14 cellular contexts compared by ENCODE assay signal in the genomic region with DNA sequence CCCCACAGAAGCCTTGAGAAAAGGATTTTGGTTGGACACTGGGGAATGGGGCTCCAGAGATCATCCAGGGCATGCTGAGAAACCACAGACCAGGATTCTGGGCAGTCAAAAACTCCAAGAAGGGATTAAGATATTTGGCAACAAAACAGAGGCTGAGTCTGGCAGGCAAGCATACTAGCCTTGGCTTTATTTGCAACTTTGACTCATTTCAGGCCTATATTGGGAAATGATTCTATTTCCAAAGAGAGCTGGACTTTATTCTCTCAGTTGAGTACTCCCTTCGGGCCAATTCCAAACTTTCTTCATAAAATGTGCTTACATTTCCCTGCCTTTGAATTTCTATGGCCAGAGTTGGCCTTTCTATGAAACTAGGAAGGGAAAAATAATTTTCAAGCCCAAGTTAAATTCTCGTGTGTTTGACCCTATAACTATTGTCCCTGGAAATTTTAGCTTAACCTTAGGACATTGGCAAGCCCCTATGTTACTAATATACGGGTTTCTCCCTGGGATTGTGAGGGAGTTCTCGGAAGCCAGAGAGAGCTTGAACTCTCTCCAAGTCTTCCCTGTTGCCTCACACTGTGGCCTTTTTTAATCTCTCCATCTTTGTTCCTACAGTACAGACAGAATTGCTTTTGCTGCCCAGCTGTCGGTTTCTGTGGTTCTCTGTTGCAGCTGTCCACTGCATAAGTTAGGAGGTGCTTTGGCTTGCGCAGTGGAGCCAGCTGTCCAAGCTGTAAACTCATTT.
DNase-seq lines count a peak whose midpoint lies in the region; ATAC-seq, FAIRE-seq and TF ChIP-seq lines count a peak whose summit lies in the region.
"Had no signal": no experiment of that assay in that cellular context is flagged by ENCODE, and none has a peak within 500 bp of the region (broad histone marks: within the 10 kb centered on the region; RNA-seq: fewer than 3 reads in every experiment).

No MANE protein-coding gene starts in this region.

- H3K4me3 ChIP-seq in astrocyte (ENCODE audit: insufficient read depth, low read depth, low read length) (no peak overlapping the region), heart right ventricle (no peak overlapping the region), retinal pigment epithelial cell (ENCODE audit: low read length) (no peak overlapping the region), H7 (ENCODE audit: insufficient read depth, low read depth, low read length) (no peak overlapping the region)
- H3K4me3 ChIP-seq: dorsolateral prefrontal cortex had no signal

- H2AFZ ChIP-seq in astrocyte (ENCODE audit: low read depth, low read length) = no peak overlapping the region

- H3K4me1 ChIP-seq in astrocyte (ENCODE audit: insufficient read depth, low read length) (no peaks in the 10 kb centered on the region), heart right ventricle (peaks cover 0 to 5% (median 0%) of the 10 kb centered on the region in 9 donors)

- DNase-seq in DMS 273 treated with DMSO at 0.1 percent for 48 hours (lab: John Stamatoyannopoulos, UW) = peak; percentile 45
- DNase-seq in astrocyte (ENCODE audit: low read depth) = peak; percentile 58
- peak; percentile 10 to 17 for DNase-seq in heart right ventricle
- DNase-seq in retinal pigment epithelial cell (ENCODE audit: low read depth) = peak; percentile 32
- DNase-seq in H7 = no peak
- DNase-seq: activated effector memory CD4-positive, alpha-beta T cell treated with Interleukin-2 at 50 U/mL for 16 hours; CD4-positive, CD25-positive, alpha-beta regulatory T cell; NCI-H1694 treated with DMSO at 0.1 percent for 48 hours; stimulated activated CD8-positive, alpha-beta memory T cell treated with anti-CD3 and anti-CD28 coated beads, Interleukin-4, amount 100 ng/mL, for 48 hours had no signal

- H3K36me3 Mint-ChIP-seq in astrocyte (ENCODE audit: low read depth, unreplicated experiment) = no peaks in the 10 kb centered on the region
- H3K36me3 Mint-ChIP-seq: CD4-positive, CD25-positive, alpha-beta regulatory T cell had no signal

- H3K27ac Mint-ChIP-seq in astrocyte (ENCODE audit: unreplicated experiment) = no peak overlapping the region
- H3K27ac Mint-ChIP-seq: CD4-positive, CD25-positive, alpha-beta regulatory T cell had no signal

- WGBS in heart right ventricle, 2 donors = 42 to 67% methylated on average over 6 of the region's 6 CpGs

- H3K9me3 ChIP-seq in astrocyte (ENCODE audit: insufficient read depth, low read depth, low read length) = no peaks in the 10 kb centered on the region
- H3K9me3 ChIP-seq in heart right ventricle = no peaks in the 10 kb centered on the region

- no peaks in the 10 kb centered on the region for H3K79me2 ChIP-seq in astrocyte (ENCODE audit: insufficient read depth, low read length)

- no peaks in the 10 kb centered on the region for H3K4me1 Mint-ChIP-seq in astrocyte (ENCODE audit: low read depth, unreplicated experiment)
- H3K4me1 Mint-ChIP-seq: CD4-positive, CD25-positive, alpha-beta regulatory T cell had no signal

- no peak overlapping the region for H3K9ac ChIP-seq in astrocyte (ENCODE audit: low read length)

- no peaks in the 10 kb centered on the region for H4K20me1 ChIP-seq in astrocyte (ENCODE audit: insufficient read depth, low read length)

- peak; percentile 80 for FAIRE-seq in astrocyte (lab: Jason Lieb, UNC)
- FAIRE-seq: HTR-8/SVneo had no signal

- H3K4me2 ChIP-seq in astrocyte (ENCODE audit: low read length) = no peak overlapping the region

- H3K4me3 Mint-ChIP-seq in astrocyte (ENCODE audit: unreplicated experiment) = no peak overlapping the region
- H3K4me3 Mint-ChIP-seq: CD4-positive, CD25-positive, alpha-beta regulatory T cell had no signal

- no peaks in the 10 kb centered on the region for H3K27me3 ChIP-seq in astrocyte (ENCODE audit: insufficient read depth, low read length)
- H3K27me3 ChIP-seq in heart right ventricle = peaks cover 0 to 11% (median 0%) of the 10 kb centered on the region in 7 donors
- no peaks in the 10 kb centered on the region; the same call in 1 of the 2 replicates for H3K27me3 ChIP-seq in H7 (ENCODE audit: control insufficient read depth, insufficient read depth, low read length)

- ATAC-seq in heart right ventricle = peak; percentile 65 to 87 (median 82)
- no peak for ATAC-seq in GM21447 (IDR thresholded peaks at IDR 0.05; ENCODE audit: unreplicated experiment)
- ATAC-seq in GM18907 (IDR thresholded peaks at IDR 0.05; ENCODE audit: unreplicated experiment) = no peak
- ATAC-seq in HG03354 (IDR thresholded peaks at IDR 0.05; ENCODE audit: poor library complexity, severe bottlenecking, unreplicated experiment) = no peak

- intact Hi-C loops in heart right ventricle (cut with DNase I) = no loop called here

- H3K9me3 Mint-ChIP-seq in astrocyte (ENCODE audit: unreplicated experiment) = peaks cover 2% of the 10 kb centered on the region
- H3K9me3 Mint-ChIP-seq: CD4-positive, CD25-positive, alpha-beta regulatory T cell had no signal

- H3K27me3 Mint-ChIP-seq in astrocyte (ENCODE audit: low read depth, unreplicated experiment) = peaks cover 6% of the 10 kb centered on the region

- H3K27ac ChIP-seq in astrocyte (ENCODE audit: low read depth, low read length) = no peak overlapping the region
- peak overlapping the region in 2 of 10 donors; percentile 19 to 60 for H3K27ac ChIP-seq in heart right ventricle

- TF ChIP-seq CTCF in astrocyte (IDR thresholded peaks at IDR 0.05; ENCODE audit: insufficient read depth, low read depth, low read length) (no peak), heart right ventricle (IDR thresholded peaks at IDR 0.05) (no peak), retinal pigment epithelial cell (conservative IDR thresholded peaks at IDR 0.05; ENCODE audit: low read depth, low read length) (no peak)

- no peaks in the 10 kb centered on the region for H3K36me3 ChIP-seq in astrocyte (ENCODE audit: insufficient read depth, low read length)
- H3K36me3 ChIP-seq in heart right ventricle = no peaks in the 10 kb centered on the region
- no peaks in the 10 kb centered on the region for H3K36me3 ChIP-seq in H7 (replicated peaks; ENCODE audit: control insufficient read depth, insufficient read depth, low read length)

Comparison
In these comparisons a context has a peak if more than half of its experiments do, and no peak if none do; other contexts are left out.
1. ATAC-seq: peak in heart right ventricle (8 of 8); none in GM21447 (single experiment), GM18907 (single experiment) and HG03354 (single experiment).